Comparison of ENCODE assay signal across 16 cellular contexts in the genomic region with DNA sequence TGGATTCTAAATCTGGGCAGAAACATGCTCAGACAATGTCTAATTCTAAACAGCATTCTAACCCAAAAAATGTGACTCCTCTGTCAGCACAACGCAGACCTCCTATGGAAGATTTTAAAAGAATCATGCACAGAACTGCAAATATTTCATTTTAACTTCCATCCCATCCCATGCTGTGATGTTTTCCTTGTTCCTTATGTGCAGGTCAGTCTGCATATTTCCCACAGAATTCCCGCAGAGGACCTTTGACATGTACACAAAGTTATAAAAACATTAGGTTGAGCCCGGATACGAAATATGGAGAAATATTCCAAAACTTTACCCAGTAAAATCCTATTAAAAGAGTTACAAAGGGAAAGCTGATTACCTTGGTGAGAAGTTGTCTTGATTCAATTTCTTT.
"Had no signal": no experiment of that assay in that cellular context is flagged by ENCODE, and none has a peak within 500 bp of the region (broad histone marks: within the 10 kb centered on the region; RNA-seq: fewer than 3 reads in every experiment).

No MANE protein-coding gene starts in this region.

- H3K27me3 Mint-ChIP-seq: dendritic cell treated with granulocyte-macrophage colony-stimulating factor and Interleukin-4, amounts not matched to agents 40 ng/mL and 50 ng/mL, for 4 days; naive thymus-derived CD4-positive, alpha-beta T cell; progenitor cell of endocrine pancreas; type B pancreatic cell had no signal

- H3K4me3 Mint-ChIP-seq: dendritic cell treated with granulocyte-macrophage colony-stimulating factor and Interleukin-4, amounts not matched to agents 40 ng/mL and 50 ng/mL, for 4 days; naive thymus-derived CD4-positive, alpha-beta T cell; type B pancreatic cell had no signal

- H3K27ac Mint-ChIP-seq: dendritic cell treated with granulocyte-macrophage colony-stimulating factor and Interleukin-4, amounts not matched to agents 40 ng/mL and 50 ng/mL, for 4 days; naive thymus-derived CD4-positive, alpha-beta T cell; progenitor cell of endocrine pancreas; type B pancreatic cell had no signal

- H3K27me3 ChIP-seq: pancreas, suprapubic skin, thyroid gland had no signal

- H3K4me1 Mint-ChIP-seq: naive thymus-derived CD4-positive, alpha-beta T cell had no signal

- H3K4me1 ChIP-seq: pancreas, suprapubic skin, thyroid gland had no signal

- H3K36me3 ChIP-seq: pancreas, suprapubic skin, thyroid gland had no signal

- H3K9me3 Mint-ChIP-seq: dendritic cell treated with granulocyte-macrophage colony-stimulating factor and Interleukin-4, amounts not matched to agents 40 ng/mL and 50 ng/mL, for 4 days; type B pancreatic cell had no signal

- H3K36me3 Mint-ChIP-seq: naive thymus-derived CD4-positive, alpha-beta T cell; type B pancreatic cell had no signal

- ATAC-seq: left colon; naive thymus-derived CD4-positive, alpha-beta T cell; pancreas; right cardiac atrium had no signal

- H3K9me3 ChIP-seq: pancreas, suprapubic skin, thyroid gland had no signal

- H3K27ac ChIP-seq: pancreas, suprapubic skin, thyroid gland had no signal

- DNase-seq: foreskin melanocyte; head of caudate nucleus; hippocampal formation; left colon; naive thymus-derived CD4-positive, alpha-beta T cell; nucleus accumbens; pancreas; right cardiac atrium; small intestine; stimulated activated CD4-positive, alpha-beta T cell treated with anti-CD3 and anti-CD28 coated beads, Interleukin-2, amount 100 ng/mL, for 48 hours; stimulated activated naive CD4-positive, alpha-beta T cell treated with Interleukin-2 at 50 U/mL for 16 hours; thyroid gland had no signal

- H3K4me3 ChIP-seq: pancreas, suprapubic skin, thyroid gland had no signal
